Comparison of ENCODE assay signal across 31 cellular contexts in the genomic region with DNA sequence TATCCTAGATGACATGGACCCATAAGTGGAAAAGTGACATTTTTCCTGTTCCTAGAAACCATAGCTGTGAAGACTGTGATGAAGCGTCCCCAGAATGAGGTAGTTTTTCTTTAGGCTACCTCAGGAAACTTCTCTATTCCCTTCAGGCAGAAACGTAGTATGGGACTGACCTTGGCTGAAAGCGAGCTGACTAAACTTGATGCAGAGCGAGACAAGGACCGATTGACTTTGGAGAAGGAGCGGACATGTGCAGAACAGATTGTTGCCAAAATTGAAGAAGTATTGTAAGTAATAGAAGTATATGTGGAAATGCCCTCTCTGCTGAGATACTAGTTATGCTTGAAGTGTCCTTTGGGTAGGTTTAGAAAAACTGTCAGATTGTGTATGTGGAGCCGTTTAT.
DNase-seq lines count a peak whose midpoint lies in the region; ATAC-seq and TF ChIP-seq lines count a peak whose summit lies in the region.
"Had no signal": no experiment of that assay in that cellular context is flagged by ENCODE, and none has a peak within 500 bp of the region (broad histone marks: within the 10 kb centered on the region; RNA-seq: fewer than 3 reads in every experiment).

No MANE protein-coding gene starts in this region.

- POLR2A ChIA-PET in MCF 10A (lab: Yijun Ruan, JAX) = interaction anchor here (0.6 to 2.0 kb wide), 3 partner anchors 15 to 112 kb away, joined by 3 to 9 read pairs (median 3); no protein-coding TSS in a partner anchor

- CTCF ChIA-PET in MCF 10A (lab: Yijun Ruan, JAX) = no interaction called here

- peaks cover 77% of the 10 kb centered on the region for H3K36me3 Mint-ChIP-seq in MCF 10A (ENCODE audit: insufficient read depth, unreplicated experiment)
- H3K36me3 Mint-ChIP-seq: CD14-positive monocyte had no signal

- H3K9me3 ChIP-seq in breast epithelium = no peaks in the 10 kb centered on the region
- H3K9me3 ChIP-seq in adrenal gland (replicated peaks in 1 of 3) = no peaks in the 10 kb centered on the region
- H3K9me3 ChIP-seq: A549; BE2C; BLaER1; BLaER1 treated with 17β-estradiol and CSF1 and Interleukin-3, amounts not matched to agents 10 nM and 100 nM; Caco-2 had no signal

- TF ChIP-seq POLR2A in breast epithelium (IDR thresholded peaks at IDR 0.05) (no peak), adrenal gland (IDR thresholded peaks at IDR 0.05) (no peak)

- peak overlapping the region; percentile 40 for H3K27ac Mint-ChIP-seq in MCF 10A (ENCODE audit: low read depth, unreplicated experiment)
- H3K27ac Mint-ChIP-seq: B cell; CD14-positive monocyte; CD4-positive, alpha-beta memory T cell; CD4-positive, alpha-beta T cell; CD4-positive, CD25-positive, alpha-beta regulatory T cell; CD8-positive, alpha-beta memory T cell; CD8-positive, alpha-beta T cell had no signal

- H3K27ac ChIP-seq in breast epithelium = no peak overlapping the region
- peak overlapping the region in 2 of 5 donors; percentile 26 to 27 for H3K27ac ChIP-seq in adrenal gland
- H3K27ac ChIP-seq: 22Rv1; A549; BLaER1; BLaER1 treated with 17β-estradiol and CSF1 and Interleukin-3, amounts not matched to agents 10 nM and 100 nM; C4-2B had no signal

- TF ChIP-seq CTCF in MCF 10A (IDR thresholded peaks at IDR 0.05; ENCODE audit: unreplicated experiment) (no peak), breast epithelium (IDR thresholded peaks at IDR 0.05) (no peak), adrenal gland (IDR thresholded peaks at IDR 0.05) (no peak)

- H3K4me1 ChIP-seq in breast epithelium (no peaks in the 10 kb centered on the region), adrenal gland (replicated peaks in 1 of 2) (peaks cover 0 to 6% of the 10 kb centered on the region in 2 donors)
- H3K4me1 ChIP-seq: A549; BE2C; BLaER1; BLaER1 treated with 17β-estradiol and CSF1 and Interleukin-3, amounts not matched to agents 10 nM and 100 nM; Caco-2 had no signal

- H3K4me3 ChIP-seq in breast epithelium = no peak overlapping the region
- no peak overlapping the region for H3K4me3 ChIP-seq in adrenal gland
- H3K4me3 ChIP-seq: A549; BLaER1; BLaER1 treated with 17β-estradiol and CSF1 and Interleukin-3, amounts not matched to agents 10 nM and 100 nM had no signal

- intact Hi-C loops in MCF 10A (cut with micrococcal nuclease) (no loop called here), breast epithelium (cut with DNase I; ENCODE audit: low total_unique reads) (no loop called here), adrenal gland (cut with DNase I) (no loop called here)

- H3K27me3 Mint-ChIP-seq in MCF 10A (ENCODE audit: insufficient read depth, unreplicated experiment) = no peaks in the 10 kb centered on the region
- H3K27me3 Mint-ChIP-seq: B cell; CD4-positive, alpha-beta memory T cell; CD4-positive, alpha-beta T cell; CD4-positive, CD25-positive, alpha-beta regulatory T cell; CD8-positive, alpha-beta memory T cell had no signal

- no peaks in the 10 kb centered on the region for H3K9me3 Mint-ChIP-seq in MCF 10A (ENCODE audit: unreplicated experiment)
- H3K9me3 Mint-ChIP-seq: CD4-positive, alpha-beta memory T cell; CD4-positive, alpha-beta T cell; CD8-positive, alpha-beta memory T cell; CD8-positive, alpha-beta T cell had no signal

- no peak overlapping the region for H3K4me3 Mint-ChIP-seq in MCF 10A (ENCODE audit: unreplicated experiment)
- H3K4me3 Mint-ChIP-seq: B cell; CD14-positive monocyte; CD4-positive, alpha-beta memory T cell; CD4-positive, alpha-beta T cell; CD4-positive, CD25-positive, alpha-beta regulatory T cell; CD8-positive, alpha-beta memory T cell; CD8-positive, alpha-beta T cell had no signal

- BruUV-seq in MCF 10A (replicated peaks; lab: Mats Ljungman, UMichigan) = no TSS peak

- whole genome bisulfite sequencing in adrenal gland, 4 donors = 48 to 57% (median 50%) methylated on average over 7 of the region's 7 CpGs

- no peaks in the 10 kb centered on the region for H3K4me1 Mint-ChIP-seq in MCF 10A (ENCODE audit: insufficient read depth, unreplicated experiment)
- H3K4me1 Mint-ChIP-seq: B cell; CD14-positive monocyte; CD4-positive, alpha-beta memory T cell; CD8-positive, alpha-beta memory T cell had no signal

- ATAC-seq in HG03342 (IDR thresholded peaks at IDR 0.05; ENCODE audit: unreplicated experiment) = no peak
- ATAC-seq: A549; CD8-positive, alpha-beta T cell had no signal

- DNase-seq in MCF 10A (ENCODE audit: unreplicated experiment) (no peak), breast epithelium (ENCODE audit: low spot score in 2 of 2) (no peak), adrenal gland (peak; percentile 35 to 73 (median 53))
- DNase-seq: 8988T; ACHN; AML-193; BE2C; C1 segment of cervical spinal cord; Caco-2; Calu3; CD4-positive, alpha-beta memory T cell; CD4-positive, alpha-beta T cell; CD4-positive, CD25-positive, alpha-beta regulatory T cell; CD8-positive, alpha-beta memory T cell; CD8-positive, alpha-beta T cell; COR-L47; DMS 273 treated with DMSO at 0.1 percent for 48 hours; DMS153; DMS53; DMS79; DMS79 treated with DMSO at 0.1 percent for 48 hours; DND-41; EL had no signal

- H3K36me3 ChIP-seq in breast epithelium (peaks cover 14% of the 10 kb centered on the region), adrenal gland (replicated peaks in 1 of 2) (peaks cover 0 to 85% of the 10 kb centered on the region in 2 donors)

- H3K27me3 ChIP-seq in breast epithelium (no peaks in the 10 kb centered on the region), adrenal gland (no peaks in the 10 kb centered on the region)
- H3K27me3 ChIP-seq: BE2C; BLaER1; BLaER1 treated with 17β-estradiol and CSF1 and Interleukin-3, amounts not matched to agents 10 nM and 100 nM had no signal

Comparison
In these comparisons a context has a peak if more than half of its experiments do, and no peak if none do; other contexts are left out.
1. DNase-seq: peak in adrenal gland (7 of 7); none in MCF 10A (single experiment) and breast epithelium (0 of 2).